In genomic region chr5:153601377-153601776, GRCh38 we compare ENCODE assay signal across 14 cellular contexts.
DNase-seq lines count a peak whose midpoint lies in the region; ATAC-seq and TF ChIP-seq lines count a peak whose summit lies in the region.
"Had no signal": no experiment of that assay in that cellular context is flagged by ENCODE, and none has a peak within 500 bp of the region (broad histone marks: within the 10 kb centered on the region; RNA-seq: fewer than 3 reads in every experiment).

No MANE protein-coding gene starts in this region.

- intact Hi-C loops in lower lobe of right lung (cut with DNase I): no loop called here

- TF ChIP-seq CTCF in lower lobe of right lung (IDR thresholded peaks at IDR 0.05): no peak

- peak; percentile 87 for ATAC-seq in GM19023 (IDR thresholded peaks at IDR 0.05; ENCODE audit: unreplicated experiment)
- peak; percentile 80 for ATAC-seq in GM21619 (IDR thresholded peaks at IDR 0.05; ENCODE audit: unreplicated experiment)
- ATAC-seq in HG03103 (IDR thresholded peaks at IDR 0.05; ENCODE audit: low read depth, unreplicated experiment): peak; percentile 65
- ATAC-seq in lower lobe of right lung: peak; percentile 27 to 64
- ATAC-seq in GM19328 (IDR thresholded peaks at IDR 0.05; ENCODE audit: unreplicated experiment): no peak
- ATAC-seq: gastrocnemius medialis had no signal

- no peak for DNase-seq in lower lobe of right lung
- DNase-seq in epidermal melanocyte (ENCODE audit: insufficient read length, low spot score): no peak
- no peak for DNase-seq in NCI-H2081 treated with DMSO at 0.1 percent for 48 hours (lab: John Stamatoyannopoulos, UW)
- DNase-seq: adrenal gland, dorsolateral prefrontal cortex, gastrocnemius medialis, kidney, naive B cell, NCI-H446 treated with DMSO at 0.1 percent for 48 hours had no signal

- no peaks in the 10 kb centered on the region for H3K9me3 ChIP-seq in lower lobe of right lung
- H3K9me3 ChIP-seq: adrenal gland, gastrocnemius medialis, suprapubic skin had no signal

- no peak overlapping the region for H3K4me3 ChIP-seq in lower lobe of right lung
- H3K4me3 ChIP-seq: adrenal gland, dorsolateral prefrontal cortex, gastrocnemius medialis, suprapubic skin had no signal

- no peaks in the 10 kb centered on the region for H3K36me3 ChIP-seq in lower lobe of right lung
- H3K36me3 ChIP-seq: adrenal gland, gastrocnemius medialis, suprapubic skin had no signal

- no peak overlapping the region for H3K27ac ChIP-seq in lower lobe of right lung
- H3K27ac ChIP-seq: adrenal gland, dorsolateral prefrontal cortex, gastrocnemius medialis, suprapubic skin had no signal

- no peaks in the 10 kb centered on the region for H3K27me3 ChIP-seq in lower lobe of right lung (ENCODE audit: low read depth)
- H3K27me3 ChIP-seq: adrenal gland, dorsolateral prefrontal cortex, gastrocnemius medialis, suprapubic skin had no signal

- no peaks in the 10 kb centered on the region for H3K4me1 ChIP-seq in lower lobe of right lung
- H3K4me1 ChIP-seq: adrenal gland, gastrocnemius medialis, suprapubic skin had no signal
